In genomic region chr20:7031222-7031621, GRCh38 we compare ENCODE assay signal across 13 cellular contexts.
A peak's percentile ranks its signal among the peaks of the same experiment; 100 is the strongest.
DNase-seq lines count a peak whose midpoint lies in the region; ATAC-seq, FAIRE-seq and TF ChIP-seq lines count a peak whose summit lies in the region.
"Had no signal": no experiment of that assay in that cellular context is flagged by ENCODE, and none has a peak within 500 bp of the region (broad histone marks: within the 10 kb centered on the region; RNA-seq: fewer than 3 reads in every experiment).

No MANE protein-coding gene starts in this region.

- H3K4me3 ChIP-seq in DOHH2 (ENCODE audit: low read length) (no peak overlapping the region), HL-60 (replicated peaks; ENCODE audit: insufficient read depth, low read length) (no peak overlapping the region), body of pancreas (no peak overlapping the region), kidney epithelial cell (ENCODE audit: low read depth, low read length) (no peak overlapping the region), testis (no peak overlapping the region)
- H3K4me3 ChIP-seq: K562, mucosa of descending colon had no signal

- H3K4me2 ChIP-seq in DOHH2 (ENCODE audit: low read length): no peak overlapping the region

- intact Hi-C loops in body of pancreas (cut with DNase I) (no loop called here), testis (cut with DNase I; ENCODE audit: low total_unique reads) (no loop called here)

- H3K9me3 ChIP-seq in DOHH2 (ENCODE audit: control insufficient read depth, insufficient read depth, low read length) (no peaks in the 10 kb centered on the region), body of pancreas (no peaks in the 10 kb centered on the region), testis (no peaks in the 10 kb centered on the region)
- H3K9me3 ChIP-seq: mucosa of descending colon had no signal

- H3K9me3 Mint-ChIP-seq in T-helper 2 cell treated with Interferon-gamma antibody and Interleukin-4, amounts not matched to agents 5 μg/mL and 100 μg/mL, for 36 hours: peaks cover 23% of the 10 kb centered on the region

- H3K27ac ChIP-seq in DOHH2 (ENCODE audit: low read depth, low read length) (no peak overlapping the region), HL-60 (replicated peaks) (no peak overlapping the region), body of pancreas (no peak overlapping the region), testis (no peak overlapping the region)

- no peaks in the 10 kb centered on the region for H3K9me2 ChIP-seq in DOHH2 (replicated peaks; ENCODE audit: control insufficient read depth, low read length)

- H3K27me3 ChIP-seq in DOHH2 (ENCODE audit: control insufficient read depth, low read length) (no peaks in the 10 kb centered on the region), HL-60 (ENCODE audit: insufficient read depth, poor library complexity, severe bottlenecking) (peaks cover 3% of the 10 kb centered on the region), body of pancreas (no peaks in the 10 kb centered on the region), kidney epithelial cell (ENCODE audit: control insufficient read depth, insufficient read depth, low read length) (no peaks in the 10 kb centered on the region), testis (no peaks in the 10 kb centered on the region)

- no peak for FAIRE-seq in GM12891 (lab: Jason Lieb, UNC)
- FAIRE-seq: K562 had no signal

- H3F3A ChIP-seq in DOHH2 (ENCODE audit: control insufficient read depth, insufficient read depth): no peaks in the 10 kb centered on the region

- no peak for ATAC-seq in body of pancreas
- ATAC-seq: K562, mucosa of descending colon had no signal

- no peak overlapping the region for H3K4me3 Mint-ChIP-seq in T-helper 2 cell treated with Interferon-gamma antibody and Interleukin-4, amounts not matched to agents 5 μg/mL and 100 μg/mL, for 36 hours
- H3K4me3 Mint-ChIP-seq: activated B cell treated with CpG ODN at 0.5 μM for 24 hours had no signal

- H3K4me1 ChIP-seq in DOHH2 (ENCODE audit: control insufficient read depth, low read length) (no peaks in the 10 kb centered on the region), body of pancreas (no peaks in the 10 kb centered on the region), testis (no peaks in the 10 kb centered on the region)

- TF ChIP-seq POLR2A in body of pancreas (IDR thresholded peaks at IDR 0.05): no peak
- no peak for TF ChIP-seq POLR2A in testis (IDR thresholded peaks at IDR 0.05)
- TF ChIP-seq POLR2A in GM12891 (IDR thresholded peaks at IDR 0.05; ENCODE audit: low read depth, low read length): no peak

- no peaks in the 10 kb centered on the region for H3K79me2 ChIP-seq in DOHH2 (ENCODE audit: control insufficient read depth, low read length)

- H3K27ac Mint-ChIP-seq in T-helper 2 cell treated with Interferon-gamma antibody and Interleukin-4, amounts not matched to agents 5 μg/mL and 100 μg/mL, for 36 hours: no peak overlapping the region
- H3K27ac Mint-ChIP-seq: activated B cell treated with CpG ODN at 0.5 μM for 24 hours had no signal

- peak; percentile 19 for TF ChIP-seq CTCF in DOHH2 (IDR thresholded peaks at IDR 0.05; ENCODE audit: low read depth, low read length, poor library complexity, severe bottlenecking)
- TF ChIP-seq CTCF in HL-60 (IDR thresholded peaks at IDR 0.05; ENCODE audit: insufficient read depth, low read length): peak; percentile 4
- peak in 4 of 7 experiments; percentile 20 to 28 (median 23) for TF ChIP-seq CTCF in body of pancreas (IDR thresholded peaks at IDR 0.05)
- TF ChIP-seq CTCF in kidney epithelial cell (IDR thresholded peaks at IDR 0.05; ENCODE audit: insufficient read depth, low read length, poor library complexity, severe bottlenecking): peak; percentile 28
- TF ChIP-seq CTCF in testis (IDR thresholded peaks at IDR 0.05): peak in 1 of 3 experiments; percentile 20

- H3K4me1 Mint-ChIP-seq in T-helper 2 cell treated with Interferon-gamma antibody and Interleukin-4, amounts not matched to agents 5 μg/mL and 100 μg/mL, for 36 hours (ENCODE audit: low read depth): no peaks in the 10 kb centered on the region
- H3K4me1 Mint-ChIP-seq: activated B cell treated with CpG ODN at 0.5 μM for 24 hours had no signal

- H3K36me3 Mint-ChIP-seq in T-helper 2 cell treated with Interferon-gamma antibody and Interleukin-4, amounts not matched to agents 5 μg/mL and 100 μg/mL, for 36 hours (ENCODE audit: low read depth): no peaks in the 10 kb centered on the region

- WGBS in body of pancreas, 2 donors: 7 to 28% methylated on average over 1 of the region's 1 CpG
- WGBS in testis, 2 donors: 65 to 71% methylated on average over 1 of the region's 1 CpG

- H3K36me3 ChIP-seq in DOHH2 (ENCODE audit: control insufficient read depth, low read length) (no peaks in the 10 kb centered on the region), body of pancreas (replicated peaks in 1 of 2; ENCODE audit: insufficient read depth in 1 of 2, low read depth in 2 of 2) (no peaks in the 10 kb centered on the region), kidney epithelial cell (ENCODE audit: control insufficient read depth, insufficient read depth, low read length) (no peaks in the 10 kb centered on the region), testis (ENCODE audit: low read depth, missing control alignments) (no peaks in the 10 kb centered on the region)

- peak in 1 of 2 experiments; percentile 6 for DNase-seq in HL-60 (ENCODE audit: low read depth in 1 of 2, low spot score in 1 of 2)
- DNase-seq in body of pancreas: no peak
- DNase-seq in kidney epithelial cell (ENCODE audit: low read depth): no peak
- DNase-seq in T-helper 2 cell treated with Interferon-gamma antibody and Interleukin-4, amounts not matched to agents 5 μg/mL and 100 μg/mL, for 36 hours (ENCODE audit: low spot score): no peak
- DNase-seq in T-helper 1 cell: no peak
- DNase-seq in testis: no peak
- DNase-seq in GM12891 (ENCODE audit: insufficient read length, low spot score): no peak
- DNase-seq: activated B cell treated with CpG ODN at 0.5 μM for 24 hours; activated T-cell treated with anti-CD3 and anti-CD28 coated beads, Interleukin-2, amount 50 U/mL, for 1 hour; amygdala had no signal

- H4K20me1 ChIP-seq in DOHH2 (ENCODE audit: control insufficient read depth, insufficient read depth, low read depth, low read length): no peaks in the 10 kb centered on the region

- H3K27me3 Mint-ChIP-seq in T-helper 2 cell treated with Interferon-gamma antibody and Interleukin-4, amounts not matched to agents 5 μg/mL and 100 μg/mL, for 36 hours (ENCODE audit: low read depth): no peaks in the 10 kb centered on the region
- H3K27me3 Mint-ChIP-seq: activated B cell treated with CpG ODN at 0.5 μM for 24 hours had no signal

TF ChIP-seq in GM12891, 5 proteins besides CTCF, POLR2A, EP300 and RAD21:
- TF ChIP-seq TAF1 (IDR thresholded peaks at IDR 0.05; ENCODE audit: low read depth, low read length): no peak
- TF ChIP-seq POLR2AphosphoS5 (IDR thresholded peaks at IDR 0.05; ENCODE audit: low read depth, low read length): no peak
- TF ChIP-seq PAX5 (IDR thresholded peaks at IDR 0.05; ENCODE audit: insufficient read depth, low read length, severe bottlenecking): no peak
- no peak for TF ChIP-seq SPI1 (IDR thresholded peaks at IDR 0.05; ENCODE audit: low read depth, low read length)
- TF ChIP-seq POU2F2 (IDR thresholded peaks at IDR 0.05; ENCODE audit: low read depth, low read length): no peak
